Comparison of ENCODE assay signal across 8 cellular contexts in genomic region chr9:97740848-97741821, GRCh38. TPM values are rescaled to one million over a fixed set of nuclear protein-coding genes. Genes with fewer than 3 reads are reported as not detected.
DNase-seq lines count a peak whose midpoint lies in the region; ATAC-seq, FAIRE-seq and TF ChIP-seq lines count a peak whose summit lies in the region.
"Had no signal": no experiment of that assay in that cellular context is flagged by ENCODE, and none has a peak within 500 bp of the region (broad histone marks: within the 10 kb centered on the region; RNA-seq: fewer than 3 reads in every experiment).

No MANE protein-coding gene starts in this region.

- BruUV-seq in GM12878 (replicated peaks; lab: Mats Ljungman, UMichigan), result no TSS peak

- H3K79me2 ChIP-seq in GM12878 (ENCODE audit: control insufficient read depth, insufficient read depth, low read length), result no peaks in the 10 kb centered on the region

- H3K36me3 ChIP-seq in GM12878 (ENCODE audit: control insufficient read depth in 2 of 2, insufficient read depth in 2 of 2, low read length in 1 of 2), result no peaks in the 10 kb centered on the region; a peak in 1 of 4 replicates
- no peaks in the 10 kb centered on the region for H3K36me3 ChIP-seq in iPS-18a (ENCODE audit: control insufficient read depth, low read depth, low read length)
- no peaks in the 10 kb centered on the region for H3K36me3 ChIP-seq in small intestine (ENCODE audit: control insufficient read depth in 2 of 2, insufficient read depth in 2 of 2, low read length in 2 of 2)

- TF ChIP-seq EP300 in GM12878 (IDR thresholded peaks at IDR 0.05; ENCODE audit: borderline replicate concordance in 1 of 2, control insufficient read depth in 1 of 2, low read depth in 2 of 2, low read length in 2 of 2), result no peak

- CTCF ChIA-PET in GM12878 (lab: Yijun Ruan, JAX), result no interaction called here

- intact Hi-C loops in GM12878 (cut with micrococcal nuclease; ENCODE audit: unreplicated experiment), result no loop called here

- no peaks in the 10 kb centered on the region for H4K20me1 ChIP-seq in GM12878 (ENCODE audit: control insufficient read depth, insufficient read depth)

- POLR2A ChIA-PET in GM12878 (lab: Charles Lee), result no interaction called here

- H3K4me2 ChIP-seq in GM12878 (ENCODE audit: control insufficient read depth, insufficient read depth), result peak overlapping the region; percentile 50; the same call in 1 of the 2 replicates

- H3K27me3 ChIP-seq in GM12878 (replicated peaks in 1 of 2; ENCODE audit: control insufficient read depth in 2 of 2, insufficient read depth in 2 of 2, low read length in 1 of 2), result peaks cover 0 to 3% of the 10 kb centered on the region in 2 experiments; a peak in 2 of 4 replicates
- H3K27me3 ChIP-seq in iPS-18a (ENCODE audit: control insufficient read depth, insufficient read depth, low read length), result peaks cover 54% of the 10 kb centered on the region
- H3K27me3 ChIP-seq in small intestine (ENCODE audit: control insufficient read depth in 2 of 2, insufficient read depth in 2 of 2, low read length in 2 of 2), result peaks cover 0 to 12% of the 10 kb centered on the region in 2 donors

- RAD21 ChIA-PET in GM12878 (lab: Charles Lee; ENCODE audit: unreplicated experiment), result no interaction called here

- FAIRE-seq in GM12878 (lab: Jason Lieb, UNC) (no peak), small intestine (lab: Jason Lieb, UNC) (no peak)

- no peaks in the 10 kb centered on the region; the same call in 1 of the 3 replicates for H3K9me3 ChIP-seq in GM12878 (replicated peaks; ENCODE audit: control insufficient read depth, insufficient read depth, low read length)
- no peaks in the 10 kb centered on the region for H3K9me3 ChIP-seq in iPS-18a (ENCODE audit: control insufficient read depth, low read depth, low read length)
- H3K9me3 ChIP-seq in small intestine (ENCODE audit: control insufficient read depth, low read depth), result no peaks in the 10 kb centered on the region

- no peaks in the 10 kb centered on the region for H3K4me1 ChIP-seq in GM12878 (ENCODE audit: control insufficient read depth, insufficient read depth, low read length)
- peaks cover 7% of the 10 kb centered on the region for H3K4me1 ChIP-seq in iPS-18a (ENCODE audit: control insufficient read depth, low read depth, low read length)
- no peaks in the 10 kb centered on the region for H3K4me1 ChIP-seq in small intestine (ENCODE audit: control insufficient read depth in 2 of 2, insufficient read depth in 1 of 2, low read depth in 1 of 2, low read length in 1 of 2)

- peak overlapping the region; percentile 18; the same call in 1 of the 2 replicates for H2AFZ ChIP-seq in GM12878 (ENCODE audit: control insufficient read depth, low read depth, low read length)

- SMC1A ChIA-PET in GM12878 (lab: Charles Lee; ENCODE audit: uncharacterized antibody, unreplicated experiment), result no interaction called here

- no peak overlapping the region for H3K9ac ChIP-seq in GM12878 (ENCODE audit: control insufficient read depth, insufficient read depth, low read length)
- H3K9ac ChIP-seq in iPS-18a (ENCODE audit: low read length), result peak overlapping the region; percentile 38

- no peak for TF ChIP-seq CTCF in GM12878 (IDR thresholded peaks at IDR 0.05 in 2 of 3, conservative IDR thresholded peaks at IDR 0.05 in 1 of 3; ENCODE audit: control insufficient read depth in 2 of 3, extremely low read depth in 1 of 3, insufficient read depth in 1 of 3, low read depth in 3 of 3, low read length in 3 of 3)

- WGBS in GM12878 (ENCODE audit: insufficient coverage, insufficient replicate concordance, low lambda C conversion rate, missing lambda C conversion rate), result 10% methylated on average over 56 of the region's 56 CpGs
- WGBS in small intestine, 3 donors, result 3 to 6% (median 5%) methylated on average over 44 to 56 of the region's 56 CpGs

- peak; percentile 79 for ATAC-seq in GM12878

- DNase-seq in H4 (ENCODE audit: low spot score) (peak; percentile 20), SK-N-DZ (ENCODE audit: low spot score) (peak; percentile 41), GM12878 (ENCODE audit: low read depth, low spot score) (no peak), small intestine (peak; percentile 51), GF-D8 (lab: John Stamatoyannopoulos, UW) (no peak), NCI-H2107 (lab: John Stamatoyannopoulos, UW) (no peak)

- no peak overlapping the region for H3K4me3 ChIP-seq in GM12878
- H3K4me3 ChIP-seq in iPS-18a (ENCODE audit: low read length), result peak overlapping the region; percentile 58
- peak overlapping the region in 1 of 2 donors; percentile 36 for H3K4me3 ChIP-seq in small intestine (ENCODE audit: low read depth in 1 of 2, low read length in 2 of 2)

- TF ChIP-seq RAD21 in GM12878 (IDR thresholded peaks at IDR 0.05; ENCODE audit: insufficient read depth, low read depth, low read length), result no peak

- in situ Hi-C loops in GM12878 (cut with MboI), result no loop called here

- H3K27ac ChIP-seq in GM12878 (ENCODE audit: control insufficient read depth, insufficient read depth) (no peak overlapping the region), iPS-18a (ENCODE audit: low read length) (no peak overlapping the region), small intestine (ENCODE audit: low read depth in 1 of 2, low read length in 1 of 2) (no peak overlapping the region)
- H3K27ac ChIP-seq: VCaP had no signal

- no peak for TF ChIP-seq POLR2A in GM12878 (IDR thresholded peaks at IDR 0.05; ENCODE audit: low read depth, low read length)

TF ChIP-seq in GM12878, 131 proteins besides CTCF, POLR2A, EP300 and RAD21:
- TF ChIP-seq HDAC2 (IDR thresholded peaks at IDR 0.05) (no peak), MEF2B (IDR thresholded peaks at IDR 0.05; ENCODE audit: partially characterized antibody, poor library complexity, severe bottlenecking) (peak; percentile 36)

RNA-seq across cellular contexts. Expression of gene XPA, which starts 44.0 kb away (rescaled TPM):
- total RNA-seq in H4 (2014; rRNA removed; shearing (Covaris generic)), result 2.7 and 5.9 TPM in 2 replicates
- 7.3 and 11.1 TPM in 2 replicates for polyA plus RNA-seq in SK-N-DZ (2014; cell fraction: cytosol; rRNA removed)
- polyA plus RNA-seq in SK-N-DZ (2014; cell fraction: nucleus; rRNA removed), result 6.5 and 6.8 TPM in 2 replicates
- total RNA-seq in GM12878 (2013; cell fraction: nucleolus; rRNA removed), result 25.9 and 29.7 TPM in 2 replicates
- 10.4 and 11.7 TPM in 2 replicates for total RNA-seq in GM12878 (2014; rRNA removed)
- 15.5 and 17.3 TPM in 2 replicates for total RNA-seq in GM12878 (2014; rRNA removed; fragmentation: Illumina TruSeq; extraction: Trizol)
- total RNA-seq in GM12878 (2021), result 10.4 and 10.8 TPM in 2 replicates
- polyA plus RNA-seq in GM12878 (2011; ENCODE audit: low read depth), result 12.7 TPM
- polyA plus RNA-seq in GM12878 (2011; rRNA removed), result 6.2 and 11.6 TPM in 2 replicates
- 1.3 and 1.7 TPM in 2 replicates for polyA plus RNA-seq in GM12878 (2011; cell fraction: cytosol; rRNA removed)
- polyA plus RNA-seq in GM12878 (2011; cell fraction: nucleus; rRNA removed), result 4.2 and 5.8 TPM in 2 replicates
- polyA plus RNA-seq in GM12878 (2012), result 12.0 and 15.5 TPM in 2 replicates
- polyA plus RNA-seq in GM12878 (2014; fragmentation: Illumina TruSeq; extraction: Trizol), result 14.6 and 15.7 TPM in 2 replicates
- 10 to 100 TPM in 1 of 2 experiments, 1 to 10 TPM in 1; 7.1 to 11.2 TPM for polyA plus RNA-seq in GM12878 (2014; fragmentation: Nextera tagmentation; extraction: Ambion mirVana)
- 13.4 and 16.9 TPM in 2 replicates for polyA plus RNA-seq in GM12878 (2014; rRNA removed)
- polyA plus RNA-seq in GM12878 (2016; fragmentation: Nextera tagmentation; extraction: Ambion mirVana), result 10 to 100 TPM; 18.9 to 19.9 TPM
- 1.6 and 4.1 TPM in 2 replicates for polyA minus RNA-seq in GM12878 (2011; rRNA and poly(A)+ RNA removed)
- 0.94 and 2.3 TPM in 2 replicates for polyA minus RNA-seq in GM12878 (2011; cell fraction: cytosol; rRNA and poly(A)+ RNA removed)
- 4.6 and 8.0 TPM in 2 replicates for polyA minus RNA-seq in GM12878 (2011; cell fraction: nucleus; rRNA and poly(A)+ RNA removed)
- polyA plus RNA-seq in small intestine, result 10 to 100 TPM; 15.4 to 21.6 (median 19.2) TPM

Comparison
In these comparisons a context has a peak if more than half of its experiments do, and no peak if none do; other contexts are left out.
1. DNase-seq: peak in H4 (single experiment), SK-N-DZ (single experiment) and small intestine (single experiment); none in GM12878 (single experiment), GF-D8 (single experiment) and NCI-H2107 (single experiment).